27 cellular contexts compared by ENCODE assay signal in the genomic region with DNA sequence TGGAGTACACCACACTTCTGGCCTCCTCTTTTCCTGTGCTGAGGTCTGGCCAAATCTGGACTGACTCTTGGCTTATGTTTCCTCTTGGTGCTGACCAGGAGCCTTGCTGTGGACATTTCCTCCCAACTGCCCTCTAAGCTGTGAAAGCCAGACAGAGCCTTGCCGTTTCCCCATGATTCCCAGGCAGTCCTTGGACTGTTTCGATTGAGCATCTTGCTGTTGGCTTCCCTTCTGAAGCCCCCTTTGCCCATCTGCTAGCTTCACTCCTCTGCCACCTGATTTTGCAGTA.
"Had no signal": no experiment of that assay in that cellular context is flagged by ENCODE, and none has a peak within 500 bp of the region (broad histone marks: within the 10 kb centered on the region; RNA-seq: fewer than 3 reads in every experiment).

No MANE protein-coding gene starts in this region.

- FAIRE-seq: astrocyte, endometrium, endothelial cell of umbilical vein had no signal

- H3K36me3 ChIP-seq: colonic mucosa, esophagus squamous epithelium, gastroesophageal sphincter, WERI-Rb-1 had no signal

- DNase-seq: activated B cell treated with CpG ODN at 0.5 μM for 24 hours; activated CD4-positive, alpha-beta memory T cell treated with anti-CD3 and anti-CD28 coated beads, Interleukin-2, amount 10 ng/mL, durations not matched to agents 7 days and 5 days; activated CD4-positive, alpha-beta T cell treated with anti-CD3 and anti-CD28 coated beads, Interleukin-2, amount 10 ng/mL, durations not matched to agents 24 days and 14 days; activated CD4-positive, alpha-beta T cell treated with anti-CD3 and anti-CD28 coated beads, Interleukin-2, amount 50 U/mL, for 4 hours; activated CD8-positive, alpha-beta memory T cell treated with anti-CD3 and anti-CD28 coated beads, Interleukin-2, amount 50 U/mL, for 48 hours; activated gamma-delta T cell treated with Interleukin-2 at 50 U/mL for 16 hours; activated naive CD4-positive, alpha-beta T cell treated with anti-CD3 and anti-CD28 coated beads, Interleukin-2, amount 50 U/mL, for 16 hours; activated naive CD4-positive, alpha-beta T cell treated with Interleukin-2 at 50 U/mL for 16 hours; activated T-cell treated with anti-CD3 and anti-CD28 coated beads for 4 hours; activated T-cell treated with anti-CD3 and anti-CD28 coated beads, Interleukin-2, amount 50 U/mL, for 24 hours; activated T-cell treated with anti-CD3 and anti-CD28 coated beads, Interleukin-2, amount 50 U/mL, for 72 hours; amniotic stem cell; central memory CD4-positive, alpha-beta T cell; colonic mucosa; effector CD8-positive, alpha-beta T cell; esophagus squamous epithelium; foreskin melanocyte; SW 1271; T-cell; T1000; WERI-Rb-1 had no signal

- H3K27ac ChIP-seq: colonic mucosa, epithelial cell of prostate, esophagus squamous epithelium, gastroesophageal sphincter, WERI-Rb-1 had no signal

- H3K27me3 ChIP-seq: colonic mucosa, esophagus squamous epithelium, gastroesophageal sphincter had no signal

- H3K4me1 ChIP-seq: colonic mucosa, esophagus squamous epithelium had no signal

- H3K4me3 ChIP-seq: colonic mucosa, esophagus squamous epithelium, gastroesophageal sphincter had no signal

- H3K9me3 ChIP-seq: colonic mucosa, esophagus squamous epithelium, gastroesophageal sphincter had no signal

- ATAC-seq: activated CD4-positive, CD25-positive, alpha-beta regulatory T cell treated with anti-CD3 and anti-CD28 coated beads, Interleukin-2, amount 50 U/mL, for 24 hours; gastroesophageal sphincter; T-cell had no signal
